Comparison of ENCODE assay signal across 9 cellular contexts in genomic region chr19:36008336-36008978, GRCh38. TPM values are rescaled to one million over a fixed set of nuclear protein-coding genes. Genes with fewer than 3 reads are reported as not detected.
DNase-seq lines count a peak whose midpoint lies in the region; ATAC-seq and TF ChIP-seq lines count a peak whose summit lies in the region.
"Had no signal": no experiment of that assay in that cellular context is flagged by ENCODE, and none has a peak within 500 bp of the region (broad histone marks: within the 10 kb centered on the region; RNA-seq: fewer than 3 reads in every experiment).

Gene SYNE4, minus strand, starts transcription at chr19:36008813. Its CDS starts 132 bp downstream, at chr19:36008681.

- H3K27ac Mint-ChIP-seq in activated T-cell treated with anti-CD3 and anti-CD28 coated beads, Interleukin-2, amount 50 U/mL, for 72 hours, result no peak within 1 kb of the TSS

- H3K9me3 Mint-ChIP-seq in activated T-cell treated with anti-CD3 and anti-CD28 coated beads, Interleukin-2, amount 50 U/mL, for 72 hours, result no peaks in the 10 kb centered on the region

- H3K9me3 ChIP-seq in thymus (ENCODE audit: control insufficient read depth), result no peaks in the 10 kb centered on the region
- H3K9me3 ChIP-seq: adrenal gland had no signal

- no peaks in the 10 kb centered on the region for H3K27me3 ChIP-seq in kidney epithelial cell (ENCODE audit: control insufficient read depth, insufficient read depth, low read length)
- no peaks in the 10 kb centered on the region for H3K27me3 ChIP-seq in thymus (ENCODE audit: control insufficient read depth, insufficient read depth)
- H3K27me3 ChIP-seq: adrenal gland had no signal

- 84% methylated on average over 19 of the region's 19 CpGs for WGBS in thymus

- no peak for ATAC-seq in activated T-cell treated with anti-CD3 and anti-CD28 coated beads, Interleukin-2, amount 50 U/mL, for 72 hours (replicated peaks in 1 of 2)
- no peak for ATAC-seq in GM18867 (IDR thresholded peaks at IDR 0.05; ENCODE audit: unreplicated experiment)

- H3K4me1 Mint-ChIP-seq in activated T-cell treated with anti-CD3 and anti-CD28 coated beads, Interleukin-2, amount 50 U/mL, for 72 hours (ENCODE audit: low read depth), result peaks cover 29% of the 10 kb centered on the region

- peak within 1 kb of the TSS; percentile 40 to 62 for H3K4me3 Mint-ChIP-seq in activated T-cell treated with anti-CD3 and anti-CD28 coated beads, Interleukin-2, amount 50 U/mL, for 72 hours

- no peak for TF ChIP-seq CTCF in kidney epithelial cell (IDR thresholded peaks at IDR 0.05; ENCODE audit: insufficient read depth, low read length, poor library complexity, severe bottlenecking)

- DNase-seq in activated T-cell treated with anti-CD3 and anti-CD28 coated beads, Interleukin-2, amount 50 U/mL, for 72 hours, result no peak
- no peak for DNase-seq in activated T-cell treated with anti-CD3 and anti-CD28 coated beads, Interleukin-2, amount 50 U/mL, for 1 hour
- DNase-seq in kidney epithelial cell (ENCODE audit: low read depth), result no peak
- DNase-seq in NAMALWA (ENCODE audit: low spot score), result no peak
- no peak for DNase-seq in NCI-H82 (lab: John Stamatoyannopoulos, UW)

- no peaks in the 10 kb centered on the region for H3K27me3 Mint-ChIP-seq in activated T-cell treated with anti-CD3 and anti-CD28 coated beads, Interleukin-2, amount 50 U/mL, for 72 hours (ENCODE audit: low read depth)

- H3K4me3 ChIP-seq in kidney epithelial cell (ENCODE audit: low read depth, low read length), result peak within 1 kb of the TSS; percentile 34
- peak within 1 kb of the TSS; percentile 36 for H3K4me3 ChIP-seq in thymus (ENCODE audit: low read length)

- no peaks in the 10 kb centered on the region for H3K36me3 ChIP-seq in kidney epithelial cell (ENCODE audit: control insufficient read depth, insufficient read depth, low read length)
- peaks cover 17% of the 10 kb centered on the region for H3K36me3 ChIP-seq in thymus (ENCODE audit: control insufficient read depth, insufficient read depth)
- H3K36me3 ChIP-seq: adrenal gland had no signal

- peaks cover 0 to 1% of the 10 kb centered on the region in 2 donors for H3K36me3 Mint-ChIP-seq in activated T-cell treated with anti-CD3 and anti-CD28 coated beads, Interleukin-2, amount 50 U/mL, for 72 hours (ENCODE audit: insufficient read depth in 2 of 2)

- peaks cover 13% of the 10 kb centered on the region for H3K4me1 ChIP-seq in thymus (ENCODE audit: control insufficient read depth, insufficient read depth, low read length)

- H3K27ac ChIP-seq in angular gyrus (ENCODE audit: low read depth, low read length), result peak within 1 kb of the TSS; percentile 81
- peak within 1 kb of the TSS; percentile 15 for H3K27ac ChIP-seq in thymus (ENCODE audit: low read depth)

RNA-seq across cellular contexts. Expression of gene SYNE4, which starts in this region (rescaled TPM):
- 1 to 10 TPM; 3.3 to 4.8 TPM for total RNA-seq in activated T-cell treated with anti-CD3 and anti-CD28 coated beads, Interleukin-2, amount 50 U/mL, for 72 hours
- total RNA-seq in kidney epithelial cell, result 8.6 and 11.5 TPM in 2 replicates
- 5.8 TPM for polyA plus RNA-seq in thymus
